ENCODE assay signal across 17 cellular contexts in the genomic region with DNA sequence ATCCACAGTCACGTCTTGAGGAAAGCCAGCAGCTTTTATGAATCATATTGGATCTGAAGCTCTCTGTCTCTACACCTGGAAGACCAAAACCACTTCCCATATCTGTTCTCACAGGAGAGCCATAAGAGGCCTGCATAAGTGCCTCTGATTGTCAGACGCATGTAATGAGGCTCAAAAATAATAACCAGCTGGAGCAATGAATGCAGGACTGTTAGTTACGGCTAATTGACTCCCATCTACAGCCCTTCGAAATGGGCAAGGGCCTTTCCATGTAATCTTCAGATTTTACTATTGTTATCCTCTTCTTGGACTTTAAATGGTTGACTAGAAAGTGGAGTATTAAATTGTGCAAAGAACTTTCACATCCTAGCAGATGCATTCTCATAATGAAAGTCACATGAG. TPM values are rescaled to one million over a fixed set of nuclear protein-coding genes. Genes with fewer than 3 reads are reported as not detected.
DNase-seq lines count a peak whose midpoint lies in the region; ATAC-seq, FAIRE-seq and TF ChIP-seq lines count a peak whose summit lies in the region.
"Had no signal": no experiment of that assay in that cellular context is flagged by ENCODE, and none has a peak within 500 bp of the region (broad histone marks: within the 10 kb centered on the region; RNA-seq: fewer than 3 reads in every experiment).

No MANE protein-coding gene starts in this region.

- POLR2A ChIA-PET in A549 (lab: Yijun Ruan, JAX) = no interaction called here
- POLR2A ChIA-PET in CD4-positive, alpha-beta memory T cell (lab: Charles Lee; ENCODE audit: partially characterized antibody) = no interaction called here

- TF ChIP-seq POLR2A in A549 (IDR thresholded peaks at IDR 0.05; ENCODE audit: low read length) = no peak

- H3K9me3 ChIP-seq in A549 = peaks cover 9% of the 10 kb centered on the region; the same call in 1 of the 3 replicates
- H3K9me3 ChIP-seq in CD4-positive, alpha-beta memory T cell (ENCODE audit: control insufficient read depth in 1 of 2, low read length in 2 of 2) = no peaks in the 10 kb centered on the region

- H3K4me3 ChIP-seq in A549 (no peak overlapping the region), bronchial epithelial cell (ENCODE audit: low read depth, low read length) (no peak overlapping the region)
- H3K4me3 ChIP-seq in CD4-positive, alpha-beta memory T cell (ENCODE audit: low read length in 2 of 2) = no peak overlapping the region
- H3K4me3 ChIP-seq: dorsolateral prefrontal cortex had no signal

- no peaks in the 10 kb centered on the region for H3K27me3 ChIP-seq in bronchial epithelial cell (ENCODE audit: control insufficient read depth, insufficient read depth, low read length)
- no peaks in the 10 kb centered on the region for H3K27me3 ChIP-seq in CD4-positive, alpha-beta memory T cell (ENCODE audit: insufficient read depth, low read length)

- H3K36me3 Mint-ChIP-seq in CD4-positive, alpha-beta memory T cell = no peaks in the 10 kb centered on the region

- peak overlapping the region; percentile 24 to 48; a peak in 4 of 6 replicates for H3K27ac ChIP-seq in A549
- no peak overlapping the region for H3K27ac ChIP-seq in CD4-positive, alpha-beta memory T cell (ENCODE audit: low read depth, low read length)
- H3K27ac ChIP-seq: dorsolateral prefrontal cortex, RWPE1 had no signal

- CTCF ChIA-PET in A549 (lab: Yijun Ruan, JAX) = interaction anchor here (0.6 to 5.6 kb wide), 3 partner anchors 17 to 532 kb away, joined by 3 to 63 read pairs (median 5); no protein-coding TSS in a partner anchor
- CTCF ChIA-PET in CD4-positive, alpha-beta memory T cell (lab: Charles Lee; ENCODE audit: partially characterized antibody) = no interaction called here

- H3K4me1 ChIP-seq in A549 = peaks cover 31% of the 10 kb centered on the region
- no peaks in the 10 kb centered on the region for H3K4me1 ChIP-seq in CD4-positive, alpha-beta memory T cell (ENCODE audit: insufficient read depth, low read length)

- no peak for TF ChIP-seq EP300 in A549 (IDR thresholded peaks at IDR 0.05)

- H3K4me3 Mint-ChIP-seq in CD4-positive, alpha-beta memory T cell = no peak overlapping the region

- FAIRE-seq in A549 (lab: Jason Lieb, UNC) (no peak), bronchial epithelial cell (lab: Jason Lieb, UNC) (no peak)
- FAIRE-seq: D721Med, HepG2, small intestine had no signal

- peaks cover 6 to 9% of the 10 kb centered on the region in 2 donors for H3K27me3 Mint-ChIP-seq in CD4-positive, alpha-beta memory T cell

- H3K9me3 Mint-ChIP-seq in CD4-positive, alpha-beta memory T cell = peaks cover 2 to 22% (median 10%) of the 10 kb centered on the region in 8 donors

- no peaks in the 10 kb centered on the region for H3K36me3 ChIP-seq in bronchial epithelial cell (ENCODE audit: control insufficient read depth, insufficient read depth, low read length)
- no peaks in the 10 kb centered on the region for H3K36me3 ChIP-seq in CD4-positive, alpha-beta memory T cell (ENCODE audit: insufficient read depth, low read length)

- H3K4me1 Mint-ChIP-seq in CD4-positive, alpha-beta memory T cell = peaks cover 0 to 3% (median 0%) of the 10 kb centered on the region in 4 donors

- TF ChIP-seq CTCF in A549 (IDR thresholded peaks at IDR 0.05) = no peak
- TF ChIP-seq CTCF in bronchial epithelial cell (IDR thresholded peaks at IDR 0.05; ENCODE audit: insufficient read depth, low read length, severe bottlenecking) = no peak

- intact Hi-C loops in CD4-positive, alpha-beta memory T cell (cut with micrococcal nuclease) = no loop called here

- H3K27ac Mint-ChIP-seq in CD4-positive, alpha-beta memory T cell = no peak overlapping the region

- no peak for TF ChIP-seq RAD21 in A549 (conservative IDR thresholded peaks at IDR 0.05 in 1 of 2, IDR thresholded peaks at IDR 0.05 in 1 of 2)

- H3K4me2 ChIP-seq in A549 = 0 out of 3 replicates have a peak overlapping the region, but pooled peaks have one; percentile 8

- no peak for DNase-seq in A549 (ENCODE audit: low read depth in 1 of 2, low spot score in 1 of 2)
- DNase-seq in NCI-H1092 treated with DMSO at 0.1 percent for 48 hours (lab: John Stamatoyannopoulos, UW) = peak; percentile 83
- DNase-seq in NCI-H2227 treated with DMSO at 0.1 percent for 48 hours (lab: John Stamatoyannopoulos, UW) = peak; percentile 71
- DNase-seq in bronchial epithelial cell (ENCODE audit: low read depth) = peak; percentile 67
- DNase-seq in CD4-positive, alpha-beta memory T cell = no peak
- DNase-seq: anterior cingulate cortex, dorsolateral prefrontal cortex, mesenchymal stem cell, NCI-H1048, substantia nigra had no signal

- 81% methylated on average over 4 of the region's 4 CpGs for WGBS in A549 (ENCODE audit: missing lambda C conversion rate)

- ATAC-seq in A549 (no peak), HG03135 (IDR thresholded peaks at IDR 0.05; ENCODE audit: unreplicated experiment) (no peak), GM21786 (IDR thresholded peaks at IDR 0.05; ENCODE audit: unreplicated experiment) (no peak), GM18520 (IDR thresholded peaks at IDR 0.05; ENCODE audit: unreplicated experiment) (no peak)
- ATAC-seq: HepG2 had no signal

TF ChIP-seq in A549, 52 proteins besides CTCF, POLR2A, EP300 and RAD21:
- TF ChIP-seq SMC3 (IDR thresholded peaks at IDR 0.05) (no peak), ZSCAN20 (CRISPR knock-in tag; IDR thresholded peaks at IDR 0.05) (no peak), CBX2 (IDR thresholded peaks at IDR 0.05; ENCODE audit: borderline replicate concordance, low read depth) (no peak), KDM1A (IDR thresholded peaks at IDR 0.05; ENCODE audit: low read depth) (no peak), HOXB5 (CRISPR knock-in tag; IDR thresholded peaks at IDR 0.05) (no peak), GATA3 (IDR thresholded peaks at IDR 0.05; ENCODE audit: borderline replicate concordance) (no peak), RCOR1 (IDR thresholded peaks at IDR 0.05; ENCODE audit: low read depth, low read length) (no peak), ZNF302 (CRISPR knock-in tag; IDR thresholded peaks at IDR 0.05) (no peak), MYC (IDR thresholded peaks at IDR 0.05; ENCODE audit: borderline replicate concordance, low read length) (no peak), NR3C1 (IDR thresholded peaks at IDR 0.05) (no peak), EHMT2 (IDR thresholded peaks at IDR 0.05; ENCODE audit: low read depth) (no peak), BHLHE40 (IDR thresholded peaks at IDR 0.05; ENCODE audit: low read depth, low read length) (no peak), HDAC2 (IDR thresholded peaks at IDR 0.05) (no peak), POLR2AphosphoS2 (conservative IDR thresholded peaks at IDR 0.05; ENCODE audit: low read length) (no peak)
- TF ChIP-seq, protein P1, sequence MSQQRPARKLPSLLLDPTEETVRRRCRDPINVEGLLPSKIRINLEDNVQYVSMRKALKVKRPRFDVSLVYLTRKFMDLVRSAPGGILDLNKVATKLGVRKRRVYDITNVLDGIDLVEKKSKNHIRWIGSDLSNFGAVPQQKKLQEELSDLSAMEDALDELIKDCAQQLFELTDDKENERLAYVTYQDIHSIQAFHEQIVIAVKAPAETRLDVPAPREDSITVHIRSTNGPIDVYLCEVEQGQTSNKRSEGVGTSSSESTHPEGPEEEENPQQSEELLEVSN (IDR thresholded peaks at IDR 0.05; ENCODE audit: borderline replicate concordance, low read depth) = no peak
- TF ChIP-seq, protein P2, sequence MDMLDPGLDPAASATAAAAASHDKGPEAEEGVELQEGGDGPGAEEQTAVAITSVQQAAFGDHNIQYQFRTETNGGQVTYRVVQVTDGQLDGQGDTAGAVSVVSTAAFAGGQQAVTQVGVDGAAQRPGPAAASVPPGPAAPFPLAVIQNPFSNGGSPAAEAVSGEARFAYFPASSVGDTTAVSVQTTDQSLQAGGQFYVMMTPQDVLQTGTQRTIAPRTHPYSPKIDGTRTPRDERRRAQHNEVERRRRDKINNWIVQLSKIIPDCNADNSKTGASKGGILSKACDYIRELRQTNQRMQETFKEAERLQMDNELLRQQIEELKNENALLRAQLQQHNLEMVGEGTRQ (IDR thresholded peaks at IDR 0.05) = no peak
- TF ChIP-seq, protein P3, sequence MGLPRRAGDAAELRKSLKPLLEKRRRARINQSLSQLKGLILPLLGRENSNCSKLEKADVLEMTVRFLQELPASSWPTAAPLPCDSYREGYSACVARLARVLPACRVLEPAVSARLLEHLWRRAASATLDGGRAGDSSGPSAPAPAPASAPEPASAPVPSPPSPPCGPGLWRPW (IDR thresholded peaks at IDR 0.05) = no peak
- TF ChIP-seq, protein P4, sequence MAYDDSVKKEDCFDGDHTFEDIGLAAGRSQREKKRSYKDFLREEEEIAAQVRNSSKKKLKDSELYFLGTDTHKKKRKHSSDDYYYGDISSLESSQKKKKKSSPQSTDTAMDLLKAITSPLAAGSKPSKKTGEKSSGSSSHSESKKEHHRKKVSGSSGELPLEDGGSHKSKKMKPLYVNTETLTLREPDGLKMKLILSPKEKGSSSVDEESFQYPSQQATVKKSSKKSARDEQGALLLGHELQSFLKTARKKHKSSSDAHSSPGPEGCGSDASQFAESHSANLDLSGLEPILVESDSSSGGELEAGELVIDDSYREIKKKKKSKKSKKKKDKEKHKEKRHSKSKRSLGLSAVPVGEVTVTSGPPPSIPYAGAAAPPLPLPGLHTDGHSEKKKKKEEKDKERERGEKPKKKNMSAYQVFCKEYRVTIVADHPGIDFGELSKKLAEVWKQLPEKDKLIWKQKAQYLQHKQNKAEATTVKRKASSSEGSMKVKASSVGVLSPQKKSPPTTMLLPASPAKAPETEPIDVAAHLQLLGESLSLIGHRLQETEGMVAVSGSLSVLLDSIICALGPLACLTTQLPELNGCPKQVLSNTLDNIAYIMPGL (CRISPR knock-in tag; IDR thresholded peaks at IDR 0.05; ENCODE audit: borderline replicate concordance) = no peak

RNA-seq across cellular contexts. Expression of a gene that starts 4.4 kb away (rescaled TPM):
- 208 and 212 TPM in 2 replicates for polyA plus RNA-seq in A549 (2011; rRNA removed)
- 38.1 and 39.8 TPM in 2 replicates for polyA plus RNA-seq in A549 (2012; cell fraction: cytosol; rRNA removed)
- 42.9 and 51.9 TPM in 2 replicates for polyA plus RNA-seq in A549 (2012; cell fraction: nucleus; rRNA removed)
- 78.1 to 79.2 TPM (median 78.2 TPM) in 3 replicates for polyA plus RNA-seq in A549 (2017; fragmentation: RNase III; extraction: RNeasy Plus Mini Kit Qiagen cat#74134 plus additional on column Dnase treatment)
- 300 and 317 TPM in 2 replicates for polyA minus RNA-seq in A549 (2011; rRNA and poly(A)+ RNA removed)
- total RNA-seq in bronchial epithelial cell = 147 and 178 TPM in 2 replicates
- under 1 TPM; 0.47 to 0.50 TPM for total RNA-seq in CD4-positive, alpha-beta memory T cell
- not detected for polyA plus RNA-seq in CD4-positive, alpha-beta memory T cell

Comparison
In these comparisons a context has a peak if more than half of its experiments do, and no peak if none do; other contexts are left out.
1. DNase-seq: peak in NCI-H1092 treated with DMSO at 0.1 percent for 48 hours (single experiment), NCI-H2227 treated with DMSO at 0.1 percent for 48 hours (single experiment) and bronchial epithelial cell (single experiment); none in A549 (0 of 2) and CD4-positive, alpha-beta memory T cell (0 of 5).
2. RNA of a gene that starts 4.4 kb away (total RNA-seq): 147 to 178 TPM in bronchial epithelial cell; 0.47 to 0.50 TPM in CD4-positive, alpha-beta memory T cell; every median in the first group is over 10 times any median in the second.